1 cellular context compared by ENCODE assay signal in genomic region chr17:58333396-58334207, GRCh38.
TF ChIP-seq lines count a peak whose summit lies in the region.

No MANE protein-coding gene starts in this region.

TF ChIP-seq in K562, 482 proteins besides CTCF, POLR2A, EP300 and RAD21 (continued from another document):
- peak; percentile 63; the same call in 1 of the 2 replicates for TF ChIP-seq ZNF395 (CRISPR knock-in tag; IDR thresholded peaks at IDR 0.05)
- no peak for TF ChIP-seq ZSCAN32 (CRISPR knock-in tag; IDR thresholded peaks at IDR 0.05)
- 0 out of 2 replicates have a peak, but pooled peaks have one; percentile 20 for TF ChIP-seq RB1 (IDR thresholded peaks at IDR 0.05; ENCODE audit: low read depth)
- 0 out of 4 replicates have a peak, but pooled peaks of 1 of the 2 experiments have one; percentile 23 for TF ChIP-seq CSDE1 (IDR thresholded peaks at IDR 0.05)
- TF ChIP-seq NFRKB (IDR thresholded peaks at IDR 0.05; ENCODE audit: low read depth), result peak; percentile 20; the same call in 1 of the 2 replicates
- 0 out of 4 replicates have a peak, but pooled peaks of 1 of the 2 experiments have one; percentile 19 for TF ChIP-seq MNT (conservative IDR thresholded peaks at IDR 0.05)
- TF ChIP-seq, protein P1, sequence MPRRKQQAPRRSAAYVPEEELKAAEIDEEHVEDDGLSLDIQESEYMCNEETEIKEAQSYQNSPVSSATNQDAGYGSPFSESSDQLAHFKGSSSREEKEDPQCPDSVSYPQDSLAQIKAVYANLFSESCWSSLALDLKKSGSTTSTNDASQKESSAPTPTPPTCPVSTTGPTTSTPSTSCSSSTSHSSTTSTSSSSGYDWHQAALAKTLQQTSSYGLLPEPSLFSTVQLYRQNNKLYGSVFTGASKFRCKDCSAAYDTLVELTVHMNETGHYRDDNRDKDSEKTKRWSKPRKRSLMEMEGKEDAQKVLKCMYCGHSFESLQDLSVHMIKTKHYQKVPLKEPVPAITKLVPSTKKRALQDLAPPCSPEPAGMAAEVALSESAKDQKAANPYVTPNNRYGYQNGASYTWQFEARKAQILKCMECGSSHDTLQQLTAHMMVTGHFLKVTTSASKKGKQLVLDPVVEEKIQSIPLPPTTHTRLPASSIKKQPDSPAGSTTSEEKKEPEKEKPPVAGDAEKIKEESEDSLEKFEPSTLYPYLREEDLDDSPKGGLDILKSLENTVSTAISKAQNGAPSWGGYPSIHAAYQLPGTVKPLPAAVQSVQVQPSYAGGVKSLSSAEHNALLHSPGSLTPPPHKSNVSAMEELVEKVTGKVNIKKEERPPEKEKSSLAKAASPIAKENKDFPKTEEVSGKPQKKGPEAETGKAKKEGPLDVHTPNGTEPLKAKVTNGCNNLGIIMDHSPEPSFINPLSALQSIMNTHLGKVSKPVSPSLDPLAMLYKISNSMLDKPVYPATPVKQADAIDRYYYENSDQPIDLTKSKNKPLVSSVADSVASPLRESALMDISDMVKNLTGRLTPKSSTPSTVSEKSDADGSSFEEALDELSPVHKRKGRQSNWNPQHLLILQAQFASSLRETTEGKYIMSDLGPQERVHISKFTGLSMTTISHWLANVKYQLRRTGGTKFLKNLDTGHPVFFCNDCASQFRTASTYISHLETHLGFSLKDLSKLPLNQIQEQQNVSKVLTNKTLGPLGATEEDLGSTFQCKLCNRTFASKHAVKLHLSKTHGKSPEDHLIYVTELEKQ (CRISPR knock-in tag; IDR thresholded peaks at IDR 0.05), result no peak
- TF ChIP-seq CBFA2T3 (IDR thresholded peaks at IDR 0.05), result peak; percentile 53
- 0 out of 2 replicates have a peak, but pooled peaks have one; percentile 16 for TF ChIP-seq PTRF (tag; IDR thresholded peaks at IDR 0.05)
- no peak for TF ChIP-seq MEF2A (IDR thresholded peaks at IDR 0.05; ENCODE audit: control insufficient read depth, low read depth, low read length)
- TF ChIP-seq OTX1 (CRISPR knock-in tag; IDR thresholded peaks at IDR 0.05), result no peak
- 0 out of 2 replicates have a peak, but pooled peaks have one; percentile 18 for TF ChIP-seq ATF7 (IDR thresholded peaks at IDR 0.05)
- peak; percentile 32; the same call in 1 of the 2 replicates for TF ChIP-seq ARID1B (IDR thresholded peaks at IDR 0.05)
- TF ChIP-seq CBFA2T2 (conservative IDR thresholded peaks at IDR 0.05), result 0 out of 2 replicates have a peak, but pooled peaks have one; percentile 24
- TF ChIP-seq, protein P2, sequence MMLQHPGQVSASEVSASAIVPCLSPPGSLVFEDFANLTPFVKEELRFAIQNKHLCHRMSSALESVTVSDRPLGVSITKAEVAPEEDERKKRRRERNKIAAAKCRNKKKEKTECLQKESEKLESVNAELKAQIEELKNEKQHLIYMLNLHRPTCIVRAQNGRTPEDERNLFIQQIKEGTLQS (IDR thresholded peaks at IDR 0.05), result no peak
- TF ChIP-seq, protein P2 (CRISPR knock-in tag; conservative IDR thresholded peaks at IDR 0.05), result no peak
- no peak for TF ChIP-seq CCAR2 (IDR thresholded peaks at IDR 0.05; ENCODE audit: low read depth, low read length)
- 0 out of 2 replicates have a peak, but pooled peaks have one; percentile 7 for TF ChIP-seq ETS1 (conservative IDR thresholded peaks at IDR 0.05; ENCODE audit: control insufficient read depth, low read depth, low read length)
- no peak for TF ChIP-seq HNRNPH1 (optimal IDR thresholded peaks at IDR 0.05; ENCODE audit: low read depth, low read length)
- TF ChIP-seq SPI1 (IDR thresholded peaks at IDR 0.05; ENCODE audit: borderline replicate concordance, low read depth, low read length), result peak; percentile 74; the same call in 1 of the 2 replicates
- TF ChIP-seq ARID2 (IDR thresholded peaks at IDR 0.05), result 0 out of 2 replicates have a peak, but pooled peaks have one; percentile 28
- TF ChIP-seq, protein P3, sequence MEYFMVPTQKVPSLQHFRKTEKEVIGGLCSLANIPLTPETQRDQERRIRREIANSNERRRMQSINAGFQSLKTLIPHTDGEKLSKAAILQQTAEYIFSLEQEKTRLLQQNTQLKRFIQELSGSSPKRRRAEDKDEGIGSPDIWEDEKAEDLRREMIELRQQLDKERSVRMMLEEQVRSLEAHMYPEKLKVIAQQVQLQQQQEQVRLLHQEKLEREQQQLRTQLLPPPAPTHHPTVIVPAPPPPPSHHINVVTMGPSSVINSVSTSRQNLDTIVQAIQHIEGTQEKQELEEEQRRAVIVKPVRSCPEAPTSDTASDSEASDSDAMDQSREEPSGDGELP (CRISPR knock-in tag; IDR thresholded peaks at IDR 0.05; ENCODE audit: borderline replicate concordance), result peak; percentile 35
- peak; percentile 11; the same call in 1 of the 2 replicates for TF ChIP-seq PHF8 (IDR thresholded peaks at IDR 0.05; ENCODE audit: borderline replicate concordance, low read length)
- peak; percentile 37; the same call in 1 of the 2 replicates for TF ChIP-seq TCF3 (CRISPR knock-in tag; IDR thresholded peaks at IDR 0.05)
